In the genomic region with DNA sequence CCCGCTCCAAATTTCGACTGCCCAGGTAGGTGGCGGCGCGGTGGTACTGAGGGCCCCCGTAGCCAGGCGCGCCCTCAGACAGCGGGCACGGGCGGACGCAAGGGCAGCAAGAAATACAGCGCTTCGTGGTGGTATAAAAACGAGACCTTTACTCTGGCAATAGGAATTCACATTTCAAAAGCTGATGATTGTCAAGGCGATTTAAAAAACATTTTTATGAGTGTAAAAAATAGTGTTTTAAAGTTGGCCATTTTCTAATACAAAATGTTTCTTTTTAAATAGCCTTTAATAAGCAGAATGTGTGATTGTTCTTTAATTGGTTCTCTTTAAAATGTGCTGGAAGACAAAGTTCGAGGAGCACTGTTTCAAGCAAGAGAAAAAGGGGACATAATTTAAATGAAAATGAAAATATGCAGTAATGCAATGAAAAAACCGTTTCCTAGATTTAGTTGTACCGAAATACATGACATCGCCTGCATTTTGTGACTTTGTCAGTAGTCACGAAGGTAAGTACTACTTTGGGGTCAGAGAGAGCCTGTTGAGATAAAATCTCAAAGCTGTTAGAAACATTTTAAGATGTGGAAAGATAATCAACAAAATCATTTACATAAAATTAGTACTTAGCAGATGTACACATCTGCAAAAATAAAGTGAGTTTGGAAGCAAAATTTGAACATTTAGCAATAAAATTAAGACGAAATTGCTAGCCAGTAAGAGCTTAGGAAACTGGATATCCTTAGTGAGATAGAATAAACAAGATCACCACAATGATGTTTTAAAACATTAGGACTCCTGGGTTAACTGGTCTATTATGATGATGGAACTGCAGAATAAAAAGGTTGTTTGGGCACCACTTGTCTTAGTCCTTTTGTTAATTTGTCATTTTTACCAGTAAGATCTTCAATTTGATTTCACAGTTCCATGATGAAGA, we compare ENCODE assay signal across 8 cellular contexts. TPM values are rescaled to one million over a fixed set of nuclear protein-coding genes. Genes with fewer than 3 reads are reported as not detected.
DNase-seq lines count a peak whose midpoint lies in the region; ATAC-seq and TF ChIP-seq lines count a peak whose summit lies in the region.

No MANE protein-coding gene starts in this region.

- peaks cover 25% of the 10 kb centered on the region for H3K36me3 ChIP-seq in OCI-LY7 (ENCODE audit: insufficient read depth, low read length)

- no peaks in the 10 kb centered on the region for H3K9me3 ChIP-seq in OCI-LY7 (ENCODE audit: low read length)

- intact Hi-C loops in OCI-LY7 (cut with micrococcal nuclease; ENCODE audit: unreplicated experiment): loop anchor here (10.0 kb wide), 1 partner anchor 1820 kb away; the partner anchor contains the start of gene DYRK1A

- peaks cover 39% of the 10 kb centered on the region for H3K4me1 ChIP-seq in OCI-LY7 (ENCODE audit: insufficient read depth, low read length, poor library complexity, severe bottlenecking)

- H3K4me3 ChIP-seq in OCI-LY7 (ENCODE audit: low read depth, low read length, poor library complexity, severe bottlenecking): peak overlapping the region; percentile 96

- H3K9me2 ChIP-seq in OCI-LY7 (ENCODE audit: insufficient read depth, low read length): no peaks in the 10 kb centered on the region

- no peaks in the 10 kb centered on the region for H3K9me3 Mint-ChIP-seq in effector memory CD8-positive, alpha-beta T cell
- peaks cover 4% of the 10 kb centered on the region for H3K9me3 Mint-ChIP-seq in nephron progenitor cell

- peaks cover 12 to 35% of the 10 kb centered on the region in 2 donors for H3K4me1 Mint-ChIP-seq in effector memory CD8-positive, alpha-beta T cell (ENCODE audit: low read depth in 2 of 2)
- H3K4me1 Mint-ChIP-seq in nephron progenitor cell: peaks cover 63% of the 10 kb centered on the region

- H3K79me2 ChIP-seq in OCI-LY7 (ENCODE audit: insufficient read depth, low read depth, low read length): peaks cover 38% of the 10 kb centered on the region

- BruUV-seq in OCI-LY7 (replicated peaks; lab: Mats Ljungman, UMichigan): TSS peak; percentile 87

- no peaks in the 10 kb centered on the region for H4K20me1 ChIP-seq in OCI-LY7 (ENCODE audit: insufficient read depth, low read length)

- H3K27ac Mint-ChIP-seq in effector memory CD8-positive, alpha-beta T cell: peak overlapping the region; percentile 92 to 94
- H3K27ac Mint-ChIP-seq in nephron progenitor cell: peak overlapping the region; percentile 87

- ATAC-seq in effector memory CD8-positive, alpha-beta T cell (replicated peaks): no peak
- ATAC-seq in GM21423 (IDR thresholded peaks at IDR 0.05; ENCODE audit: unreplicated experiment) (no peak), GM21367 (IDR thresholded peaks at IDR 0.05; ENCODE audit: unreplicated experiment) (no peak)

- CTCF ChIA-PET in OCI-LY7 (lab: Charles Lee; ENCODE audit: unreplicated experiment): no interaction called here

- H2AFZ ChIP-seq in OCI-LY7 (ENCODE audit: low read length): peak overlapping the region; percentile 59

- peak overlapping the region; percentile 93 for H3K4me2 ChIP-seq in OCI-LY7 (ENCODE audit: low read length)

- H3K4me3 Mint-ChIP-seq in effector memory CD8-positive, alpha-beta T cell: peak overlapping the region; percentile 94 to 95
- peak overlapping the region; percentile 92 for H3K4me3 Mint-ChIP-seq in nephron progenitor cell

- peak overlapping the region; percentile 62 for H3K27ac ChIP-seq in OCI-LY7 (ENCODE audit: low read depth, low read length, poor library complexity, severe bottlenecking)

- peaks cover 14% of the 10 kb centered on the region for H3K36me3 Mint-ChIP-seq in effector memory CD8-positive, alpha-beta T cell (ENCODE audit: insufficient read depth)
- H3K36me3 Mint-ChIP-seq in nephron progenitor cell (ENCODE audit: low read depth): peaks cover 17% of the 10 kb centered on the region

- H3K27me3 Mint-ChIP-seq in effector memory CD8-positive, alpha-beta T cell: no peaks in the 10 kb centered on the region
- H3K27me3 Mint-ChIP-seq in nephron progenitor cell (ENCODE audit: low read depth, poor library complexity): no peaks in the 10 kb centered on the region

- POLR2A ChIA-PET in OCI-LY7 (lab: Charles Lee): interaction anchor here (0.6 to 1.7 kb wide), 12 partner anchors 9 to 262 kb away, joined by 3 to 8 read pairs (median 4); partner anchors contain the start of gene BRWD1

- no peak for TF ChIP-seq CTCF in OCI-LY7 (conservative IDR thresholded peaks at IDR 0.05; ENCODE audit: low read length)
- no peak for TF ChIP-seq CTCF in nephron progenitor cell (IDR thresholded peaks at IDR 0.05)

- DNase-seq in NCI-H2107 treated with DMSO at 0.1 percent for 48 hours (lab: John Stamatoyannopoulos, UW; ENCODE audit: unreplicated experiment): peak; percentile 34
- no peak for DNase-seq in NCI-H2107 (lab: John Stamatoyannopoulos, UW)
- DNase-seq in OCI-LY7 (ENCODE audit: low spot score): peak; percentile 37
- no peak for DNase-seq in effector memory CD8-positive, alpha-beta T cell
- DNase-seq in nephron progenitor cell: no peak
- DNase-seq in activated CD4-positive, alpha-beta T cell treated with anti-CD3 and anti-CD28 coated beads, Interleukin-2, amount 50 U/mL, for 1 hour: no peak

RNA-seq across cellular contexts. Expression of gene PSMG1, which starts 1.1 kb away (rescaled TPM):
- total RNA-seq in OCI-LY7 (2014; rRNA removed; shearing (Covaris generic)): 76.9 and 87.2 TPM in 2 replicates
- total RNA-seq in OCI-LY7 (2022): 123 and 125 TPM in 2 replicates

Comparison
In these comparisons a context has a peak if more than half of its experiments do, and no peak if none do; other contexts are left out.
1. DNase-seq: peak in NCI-H2107 treated with DMSO at 0.1 percent for 48 hours (single experiment) and OCI-LY7 (single experiment); none in NCI-H2107 (single experiment), effector memory CD8-positive, alpha-beta T cell (0 of 3), nephron progenitor cell (single experiment) and activated CD4-positive, alpha-beta T cell treated with anti-CD3 and anti-CD28 coated beads, Interleukin-2, amount 50 U/mL, for 1 hour (single experiment).